15 cellular contexts compared by ENCODE assay signal in the genomic region with DNA sequence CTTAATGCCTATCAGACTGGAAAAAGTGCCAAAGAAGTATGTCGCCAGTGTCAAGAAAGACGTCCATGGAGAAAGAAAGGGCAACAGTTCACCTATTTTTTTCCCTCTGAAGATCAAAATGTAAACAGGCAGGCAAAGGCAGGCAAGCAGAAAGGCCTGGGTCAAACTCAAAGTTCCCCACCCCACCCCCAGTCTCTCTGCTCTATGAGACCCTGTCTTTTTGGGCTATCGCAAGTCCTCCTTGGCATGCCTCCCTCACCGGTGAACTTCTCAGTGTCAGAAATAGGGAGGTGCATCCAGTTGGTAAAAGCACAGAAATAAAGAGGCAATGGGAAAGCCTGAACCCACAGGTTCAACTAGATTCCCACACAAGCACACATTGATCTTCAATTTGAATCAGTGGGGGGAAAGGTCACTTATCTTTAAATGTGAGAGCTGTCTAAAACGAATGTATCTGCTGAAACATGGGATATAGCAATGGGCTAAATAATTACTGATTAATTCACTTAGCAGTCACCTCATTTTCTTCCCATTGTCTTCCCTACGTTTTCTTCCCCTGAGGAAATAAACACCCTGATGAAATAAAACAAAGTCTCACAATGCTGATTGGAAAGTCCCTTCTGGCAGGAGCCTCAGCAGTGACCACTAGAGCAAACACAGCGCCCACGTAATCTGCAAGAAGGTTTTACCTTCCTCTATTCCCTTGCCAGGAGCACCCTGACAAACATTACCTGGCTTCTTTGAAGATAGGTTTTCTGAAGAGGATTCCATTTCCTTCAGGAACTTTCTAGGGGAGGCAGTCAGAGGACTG. TPM values are rescaled to one million over a fixed set of nuclear protein-coding genes. Genes with fewer than 3 reads are reported as not detected.
DNase-seq lines count a peak whose midpoint lies in the region; ATAC-seq and TF ChIP-seq lines count a peak whose summit lies in the region.
"Had no signal": no experiment of that assay in that cellular context is flagged by ENCODE, and none has a peak within 500 bp of the region (broad histone marks: within the 10 kb centered on the region; RNA-seq: fewer than 3 reads in every experiment).

No MANE protein-coding gene starts in this region.

- no peaks in the 10 kb centered on the region for H3K9me3 Mint-ChIP-seq in stimulated activated naive B cell treated with anti-CD40 and anti-IgM and Interleukin-4, amounts not matched to agents 10 μg/mL and 1 μg/mL and 100 μg/mL, for 72 hours

- H2AFZ ChIP-seq in KMS-11 (ENCODE audit: low read depth) = no peak overlapping the region

- intact Hi-C loops in Right ventricle myocardium inferior (cut with DNase I) = no loop called here

- H3K4me3 Mint-ChIP-seq in stimulated activated naive B cell treated with anti-CD40 and anti-IgM and Interleukin-4, amounts not matched to agents 10 μg/mL and 1 μg/mL and 100 μg/mL, for 72 hours = peak overlapping the region; percentile 71 to 72
- H3K4me3 Mint-ChIP-seq: mesothelial cell of epicardium had no signal

- H3K27me3 Mint-ChIP-seq in stimulated activated naive B cell treated with anti-CD40 and anti-IgM and Interleukin-4, amounts not matched to agents 10 μg/mL and 1 μg/mL and 100 μg/mL, for 72 hours = no peaks in the 10 kb centered on the region

- H3K79me2 ChIP-seq in KMS-11 (ENCODE audit: insufficient read depth, low read depth) = peaks cover 10% of the 10 kb centered on the region; the same call in 1 of the 2 replicates

- no peaks in the 10 kb centered on the region for H3K36me3 ChIP-seq in KMS-11 (ENCODE audit: insufficient read depth)
- H3K36me3 ChIP-seq: gastroesophageal sphincter had no signal

- 0 out of 2 replicates have a peak overlapping the region, but pooled peaks have one; percentile 3 for H3K9ac ChIP-seq in KMS-11

- peak overlapping the region; percentile 96 for H3K27ac Mint-ChIP-seq in stimulated activated naive B cell treated with anti-CD40 and anti-IgM and Interleukin-4, amounts not matched to agents 10 μg/mL and 1 μg/mL and 100 μg/mL, for 72 hours
- H3K27ac Mint-ChIP-seq: mesothelial cell of epicardium had no signal

- H4K20me1 ChIP-seq in KMS-11 (ENCODE audit: insufficient read depth) = no peaks in the 10 kb centered on the region

- peaks cover 10 to 20% of the 10 kb centered on the region in 2 donors for H3K36me3 Mint-ChIP-seq in stimulated activated naive B cell treated with anti-CD40 and anti-IgM and Interleukin-4, amounts not matched to agents 10 μg/mL and 1 μg/mL and 100 μg/mL, for 72 hours
- H3K36me3 Mint-ChIP-seq: mesothelial cell of epicardium had no signal

- H3K4me3 ChIP-seq in KMS-11 (IDR thresholded peaks at IDR 0.05; ENCODE audit: insufficient read depth, low read depth, low read length) = no peak overlapping the region
- H3K4me3 ChIP-seq: gastroesophageal sphincter, spleen had no signal

- peak overlapping the region; percentile 67 for H3K4me2 ChIP-seq in KMS-11

- peaks cover 41 to 69% of the 10 kb centered on the region in 2 donors for H3K4me1 Mint-ChIP-seq in stimulated activated naive B cell treated with anti-CD40 and anti-IgM and Interleukin-4, amounts not matched to agents 10 μg/mL and 1 μg/mL and 100 μg/mL, for 72 hours
- H3K4me1 Mint-ChIP-seq: mesothelial cell of epicardium had no signal

- H3K27me3 ChIP-seq in KMS-11 (ENCODE audit: insufficient read depth, low read depth) = no peaks in the 10 kb centered on the region
- H3K27me3 ChIP-seq: gastroesophageal sphincter, spleen had no signal

- peaks cover 62% of the 10 kb centered on the region for H3K4me1 ChIP-seq in KMS-11 (ENCODE audit: low read depth, poor library complexity, severe bottlenecking)

- ATAC-seq in GM18861 (IDR thresholded peaks at IDR 0.05; ENCODE audit: unreplicated experiment) (peak; percentile 33), GM18519 (IDR thresholded peaks at IDR 0.05; ENCODE audit: low FRiP score, unreplicated experiment) (no peak), Right ventricle myocardium inferior (no peak)
- ATAC-seq in stimulated activated naive B cell treated with anti-CD40 and anti-IgM and Interleukin-4, amounts not matched to agents 10 μg/mL and 1 μg/mL and 100 μg/mL, for 72 hours (replicated peaks) = peak; percentile 77 to 80
- ATAC-seq: gastroesophageal sphincter, SK-N-SH treated with all-trans-retinoic acid at 6 μM for 48 hours had no signal

- peak overlapping the region; percentile 12; the same call in 1 of the 2 replicates for H3K27ac ChIP-seq in KMS-11
- H3K27ac ChIP-seq: gastroesophageal sphincter had no signal

- TF ChIP-seq CTCF in KMS-11 (conservative IDR thresholded peaks at IDR 0.05; ENCODE audit: low read depth, low read length) = no peak

- DNase-seq in dermis blood vessel endothelial cell (peak; percentile 48), Right ventricle myocardium inferior (ENCODE audit: missing footprints) (no peak)
- peak; percentile 36 for DNase-seq in stimulated activated naive B cell treated with anti-CD40 and anti-IgM and Interleukin-4, amounts not matched to agents 10 μg/mL and 1 μg/mL and 100 μg/mL, for 72 hours
- DNase-seq in activated effector memory CD4-positive, alpha-beta T cell treated with Interleukin-2 at 50 U/mL for 16 hours = no peak
- DNase-seq: activated CD8-positive, alpha-beta memory T cell treated with anti-CD3 and anti-CD28 coated beads for 24 hours; activated naive CD4-positive, alpha-beta T cell treated with Interleukin-2 at 50 U/mL for 16 hours; NCI-H1417; NCI-H226; spleen had no signal

RNA-seq across cellular contexts. Expression of a gene that starts 31.1 kb away (rescaled TPM):
- total RNA-seq in dermis blood vessel endothelial cell (3.6 and 4.9 TPM in 2 replicates), Right ventricle myocardium inferior (25.6 TPM)

Comparison
In these comparisons a context has a peak if more than half of its experiments do, and no peak if none do; other contexts are left out.
1. ATAC-seq: peak in GM18861 (single experiment) and stimulated activated naive B cell treated with anti-CD40 and anti-IgM and Interleukin-4, amounts not matched to agents 10 μg/mL and 1 μg/mL and 100 μg/mL, for 72 hours (2 of 2); none in GM18519 (single experiment) and Right ventricle myocardium inferior (single experiment).
2. DNase-seq: peak in dermis blood vessel endothelial cell (single experiment) and stimulated activated naive B cell treated with anti-CD40 and anti-IgM and Interleukin-4, amounts not matched to agents 10 μg/mL and 1 μg/mL and 100 μg/mL, for 72 hours (single experiment); none in Right ventricle myocardium inferior (single experiment) and activated effector memory CD4-positive, alpha-beta T cell treated with Interleukin-2 at 50 U/mL for 16 hours (single experiment).